Comparison of ENCODE assay signal across 20 cellular contexts in the genomic region with DNA sequence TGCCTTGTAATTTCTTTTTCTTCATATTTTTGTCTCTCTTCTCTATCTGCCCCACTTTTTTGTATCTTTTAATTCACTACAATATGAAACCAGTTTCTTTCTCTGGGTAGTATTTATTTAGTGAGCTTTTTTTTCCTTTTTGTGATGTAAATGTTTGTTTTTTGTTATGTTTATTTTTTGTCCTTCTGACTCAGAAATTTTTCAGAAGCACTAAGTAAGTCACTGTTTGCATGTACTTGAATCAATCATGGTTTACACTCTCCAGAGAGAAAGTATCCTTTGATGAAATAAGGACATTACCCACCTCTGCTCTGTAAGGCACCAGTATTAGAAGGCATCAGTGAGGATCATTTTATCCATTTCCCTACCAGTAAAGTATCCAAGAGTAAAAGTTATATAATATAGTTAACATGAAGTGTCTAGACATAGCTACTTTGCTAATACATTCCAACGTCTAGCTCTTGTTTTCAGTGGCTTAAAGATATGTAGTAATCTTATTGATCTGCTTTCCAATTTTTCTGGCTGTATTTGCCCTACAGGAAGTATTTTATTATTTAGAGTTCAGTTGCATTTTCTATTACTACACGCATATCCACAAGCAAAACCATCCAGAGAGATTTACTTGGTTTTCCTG. TPM values are rescaled to one million over a fixed set of nuclear protein-coding genes. Genes with fewer than 3 reads are reported as not detected.
DNase-seq lines count a peak whose midpoint lies in the region; ATAC-seq and TF ChIP-seq lines count a peak whose summit lies in the region.
"Had no signal": no experiment of that assay in that cellular context is flagged by ENCODE, and none has a peak within 500 bp of the region (broad histone marks: within the 10 kb centered on the region; RNA-seq: fewer than 3 reads in every experiment).

No MANE protein-coding gene starts in this region.

- ATAC-seq in GM23338 (no peak; the same call in 1 of the 3 replicates), GM21528 (IDR thresholded peaks at IDR 0.05; ENCODE audit: low FRiP score, unreplicated experiment) (no peak)
- no peak for ATAC-seq in stimulated activated memory B cell treated with anti-CD40 and anti-IgM and Interleukin-4, amounts not matched to agents 10 μg/mL and 1 μg/mL and 100 μg/mL, for 72 hours

- no peak for TF ChIP-seq CTCF in GM23338 (conservative IDR thresholded peaks at IDR 0.05; ENCODE audit: low read depth in 2 of 2)
- TF ChIP-seq CTCF in neural crest cell (conservative IDR thresholded peaks at IDR 0.05): no peak
- TF ChIP-seq CTCF in ovary (IDR thresholded peaks at IDR 0.05): no peak

- H3K4me3 ChIP-seq in GM23338: no peak overlapping the region
- 0 out of 2 replicates have a peak overlapping the region, but pooled peaks have one; percentile 14 for H3K4me3 ChIP-seq in HUES6 (ENCODE audit: low read depth, low read length)
- H3K4me3 ChIP-seq in ovary: no peak overlapping the region
- H3K4me3 ChIP-seq: skin epidermis had no signal

- peaks cover 4% of the 10 kb centered on the region for H3K27me3 Mint-ChIP-seq in GM23338 (ENCODE audit: insufficient read depth, low read depth, poor library complexity)
- H3K27me3 Mint-ChIP-seq in activated T-helper 2 cell treated with anti-CD3 and anti-CD28 coated beads, Interferon-gamma antibody, Interleukin-2, Interleukin-4, amounts not matched to agents 10 μg/mL and 5 μg/mL and 100 μg/mL, durations not matched to agents 14 hours and 24 hours and 36 hours (ENCODE audit: low read depth): peaks cover 1% of the 10 kb centered on the region
- no peaks in the 10 kb centered on the region for H3K27me3 Mint-ChIP-seq in neural crest cell (ENCODE audit: low read depth)
- no peaks in the 10 kb centered on the region for H3K27me3 Mint-ChIP-seq in stimulated activated memory B cell treated with anti-CD40 and anti-IgM and Interleukin-4, amounts not matched to agents 10 μg/mL and 1 μg/mL and 100 μg/mL, for 72 hours

- H3K27me3 ChIP-seq in GM23338 (ENCODE audit: insufficient read depth): no peaks in the 10 kb centered on the region
- H3K27me3 ChIP-seq in HUES6 (ENCODE audit: control insufficient read depth, insufficient read depth, low read length): no peaks in the 10 kb centered on the region
- no peaks in the 10 kb centered on the region for H3K27me3 ChIP-seq in ovary

- H3K9me3 ChIP-seq in HUES6 (ENCODE audit: control insufficient read depth, insufficient read depth, low read depth, low read length): no peaks in the 10 kb centered on the region
- no peaks in the 10 kb centered on the region for H3K9me3 ChIP-seq in ovary

- no peaks in the 10 kb centered on the region for H3K36me3 ChIP-seq in GM23338 (ENCODE audit: insufficient read depth)
- no peaks in the 10 kb centered on the region for H3K36me3 ChIP-seq in HUES6 (ENCODE audit: control insufficient read depth, insufficient read depth, low read length)
- H3K36me3 ChIP-seq in ovary: no peaks in the 10 kb centered on the region

- intact Hi-C loops in activated T-helper 2 cell treated with anti-CD3 and anti-CD28 coated beads, Interferon-gamma antibody, Interleukin-2, Interleukin-4, amounts not matched to agents 10 μg/mL and 5 μg/mL and 100 μg/mL, durations not matched to agents 14 hours and 24 hours and 36 hours (cut with micrococcal nuclease): loop anchor here (2.0 to 5.0 kb wide), 3 partner anchors 123 to 257 kb away; no protein-coding TSS in a partner anchor
- intact Hi-C loops in ovary (cut with DNase I): no loop called here

- 84 to 88% (median 86%) methylated on average over 2 of the region's 2 CpGs for WGBS in ovary, 3 donors

- H3K27ac ChIP-seq in GM23338 (ENCODE audit: low read depth): no peak overlapping the region
- peak overlapping the region; percentile 11; the same call in 1 of the 2 replicates for H3K27ac ChIP-seq in HUES6 (ENCODE audit: low read depth, low read length)
- no peak overlapping the region for H3K27ac ChIP-seq in ovary

- no peak overlapping the region for H2AFZ ChIP-seq in GM23338

- H3K4me3 Mint-ChIP-seq in GM23338: peak overlapping the region; percentile 49
- peak overlapping the region; percentile 11 for H3K4me3 Mint-ChIP-seq in activated T-helper 2 cell treated with anti-CD3 and anti-CD28 coated beads, Interferon-gamma antibody, Interleukin-2, Interleukin-4, amounts not matched to agents 10 μg/mL and 5 μg/mL and 100 μg/mL, durations not matched to agents 14 hours and 24 hours and 36 hours (ENCODE audit: low read depth)
- H3K4me3 Mint-ChIP-seq in neural crest cell: no peak overlapping the region
- H3K4me3 Mint-ChIP-seq in stimulated activated memory B cell treated with anti-CD40 and anti-IgM and Interleukin-4, amounts not matched to agents 10 μg/mL and 1 μg/mL and 100 μg/mL, for 72 hours: no peak overlapping the region
- H3K4me3 Mint-ChIP-seq: activated CD4-positive, alpha-beta T cell treated with anti-CD3 and anti-CD28 coated beads, Interleukin-2, amount 10 ng/mL, durations not matched to agents 7 days and 5 days; nephron had no signal

- peak overlapping the region; percentile 7; the same call in 1 of the 2 replicates for H3K4me2 ChIP-seq in GM23338

- H3F3A ChIP-seq in GM23338 (replicated peaks; ENCODE audit: low read depth): no peaks in the 10 kb centered on the region

- H3K27ac Mint-ChIP-seq in GM23338 (peak overlapping the region; percentile 30; the same call in 1 of the 2 replicates), neural crest cell (ENCODE audit: unreplicated experiment) (peak overlapping the region; percentile 58)
- peak overlapping the region; percentile 54 for H3K27ac Mint-ChIP-seq in activated T-helper 2 cell treated with anti-CD3 and anti-CD28 coated beads, Interferon-gamma antibody, Interleukin-2, Interleukin-4, amounts not matched to agents 10 μg/mL and 5 μg/mL and 100 μg/mL, durations not matched to agents 14 hours and 24 hours and 36 hours
- no peak overlapping the region for H3K27ac Mint-ChIP-seq in stimulated activated memory B cell treated with anti-CD40 and anti-IgM and Interleukin-4, amounts not matched to agents 10 μg/mL and 1 μg/mL and 100 μg/mL, for 72 hours
- H3K27ac Mint-ChIP-seq: activated CD4-positive, alpha-beta T cell treated with anti-CD3 and anti-CD28 coated beads, Interleukin-2, amount 10 ng/mL, durations not matched to agents 7 days and 5 days had no signal

- H3K9me3 Mint-ChIP-seq in GM23338: no peaks in the 10 kb centered on the region
- no peaks in the 10 kb centered on the region for H3K9me3 Mint-ChIP-seq in activated T-helper 2 cell treated with anti-CD3 and anti-CD28 coated beads, Interferon-gamma antibody, Interleukin-2, Interleukin-4, amounts not matched to agents 10 μg/mL and 5 μg/mL and 100 μg/mL, durations not matched to agents 14 hours and 24 hours and 36 hours
- H3K9me3 Mint-ChIP-seq in neural crest cell: no peaks in the 10 kb centered on the region
- H3K9me3 Mint-ChIP-seq in stimulated activated memory B cell treated with anti-CD40 and anti-IgM and Interleukin-4, amounts not matched to agents 10 μg/mL and 1 μg/mL and 100 μg/mL, for 72 hours: no peaks in the 10 kb centered on the region
- H3K9me3 Mint-ChIP-seq: activated CD4-positive, alpha-beta T cell treated with anti-CD3 and anti-CD28 coated beads, Interleukin-2, amount 10 ng/mL, durations not matched to agents 7 days and 5 days; nephron had no signal

- no peaks in the 10 kb centered on the region for H4K20me1 ChIP-seq in GM23338 (replicated peaks; ENCODE audit: insufficient read depth)

- H3K9me2 ChIP-seq in GM23338 (ENCODE audit: insufficient read depth): no peaks in the 10 kb centered on the region

- no peak overlapping the region for H3K9ac ChIP-seq in HUES6 (ENCODE audit: low read length)

- no peak for TF ChIP-seq POLR2A in ovary (IDR thresholded peaks at IDR 0.05)

- no peaks in the 10 kb centered on the region for H3K36me3 Mint-ChIP-seq in GM23338 (ENCODE audit: low read depth)
- H3K36me3 Mint-ChIP-seq in activated T-helper 2 cell treated with anti-CD3 and anti-CD28 coated beads, Interferon-gamma antibody, Interleukin-2, Interleukin-4, amounts not matched to agents 10 μg/mL and 5 μg/mL and 100 μg/mL, durations not matched to agents 14 hours and 24 hours and 36 hours (ENCODE audit: low read depth): peaks cover 11% of the 10 kb centered on the region
- H3K36me3 Mint-ChIP-seq in neural crest cell (ENCODE audit: low read depth): no peaks in the 10 kb centered on the region
- H3K36me3 Mint-ChIP-seq in stimulated activated memory B cell treated with anti-CD40 and anti-IgM and Interleukin-4, amounts not matched to agents 10 μg/mL and 1 μg/mL and 100 μg/mL, for 72 hours: peaks cover 4% of the 10 kb centered on the region

- peak; percentile 59 for DNase-seq in GM23338 (ENCODE audit: low spot score)
- DNase-seq in activated T-helper 2 cell treated with anti-CD3 and anti-CD28 coated beads, Interferon-gamma antibody, Interleukin-2, Interleukin-4, amounts not matched to agents 10 μg/mL and 5 μg/mL and 100 μg/mL, durations not matched to agents 14 hours and 24 hours and 36 hours (ENCODE audit: low spot score): no peak
- no peak for DNase-seq in neural crest cell (ENCODE audit: low read depth, low spot score)
- no peak for DNase-seq in ovary
- no peak for DNase-seq in hepatic stellate cell (ENCODE audit: low spot score)
- DNase-seq: activated CD4-positive, alpha-beta T cell treated with anti-CD3 and anti-CD28 coated beads, Interleukin-2, amount 10 ng/mL, durations not matched to agents 7 days and 5 days; activated naive CD4-positive, alpha-beta T cell; aorta; DMS79; effector memory CD4-positive, alpha-beta T cell; left cardiac atrium; NCI-H187; Right ventricle myocardium superior; stimulated activated CD4-positive, alpha-beta T cell treated with anti-CD3 and anti-CD28 coated beads, Interleukin-2, amount 100 ng/mL, for 48 hours had no signal

- no peaks in the 10 kb centered on the region for H3K79me2 ChIP-seq in GM23338 (replicated peaks; ENCODE audit: insufficient read depth)

- H3K4me1 Mint-ChIP-seq in GM23338 (peaks cover 41% of the 10 kb centered on the region), neural crest cell (peaks cover 36% of the 10 kb centered on the region)
- peaks cover 38% of the 10 kb centered on the region for H3K4me1 Mint-ChIP-seq in activated T-helper 2 cell treated with anti-CD3 and anti-CD28 coated beads, Interferon-gamma antibody, Interleukin-2, Interleukin-4, amounts not matched to agents 10 μg/mL and 5 μg/mL and 100 μg/mL, durations not matched to agents 14 hours and 24 hours and 36 hours (ENCODE audit: low read depth)
- H3K4me1 Mint-ChIP-seq in stimulated activated memory B cell treated with anti-CD40 and anti-IgM and Interleukin-4, amounts not matched to agents 10 μg/mL and 1 μg/mL and 100 μg/mL, for 72 hours: peaks cover 23% of the 10 kb centered on the region

- no peak for TF ChIP-seq EP300 in ovary (IDR thresholded peaks at IDR 0.05)

- H3K4me1 ChIP-seq in GM23338 (ENCODE audit: insufficient read depth): peaks cover 28% of the 10 kb centered on the region; the same call in 1 of the 2 replicates
- H3K4me1 ChIP-seq in HUES6 (ENCODE audit: control insufficient read depth, insufficient read depth, low read length): peaks cover 32% of the 10 kb centered on the region
- H3K4me1 ChIP-seq in ovary (ENCODE audit: insufficient read depth): peaks cover 5% of the 10 kb centered on the region

RNA-seq across cellular contexts. Expression of a gene that starts 25.4 kb away (rescaled TPM):
- not detected in 2 replicates for total RNA-seq in GM23338 (2014; rRNA removed; shearing (Covaris generic))
- polyA plus RNA-seq in GM23338 (2016; fragmentation: Nextera tagmentation; extraction: Ambion mirVana) (1.3 and 1.6 TPM in 2 replicates), ovary (100 to 1,000 TPM in 1 of 2 donors, 10 to 100 TPM in 1; 78.7 to 139 TPM)
- total RNA-seq in activated T-helper 2 cell treated with anti-CD3 and anti-CD28 coated beads, Interferon-gamma antibody, Interleukin-2, Interleukin-4, amounts not matched to agents 10 μg/mL and 5 μg/mL and 100 μg/mL, durations not matched to agents 14 hours and 24 hours and 36 hours: 4.5 TPM in 2 replicates
- total RNA-seq in neural crest cell (9.8 TPM in 2 replicates), ovary (100 to 1,000 TPM in 4 of 7 donors, 10 to 100 TPM in 3; 23.7 to 174 (median 110) TPM)
- total RNA-seq: OCI-LY7 had no signal

Comparison
In these comparisons a context has a peak if more than half of its experiments do, and no peak if none do; other contexts are left out.
1. H3K4me3 Mint-ChIP-seq: peak in GM23338 (single experiment) and activated T-helper 2 cell treated with anti-CD3 and anti-CD28 coated beads, Interferon-gamma antibody, Interleukin-2, Interleukin-4, amounts not matched to agents 10 μg/mL and 5 μg/mL and 100 μg/mL, durations not matched to agents 14 hours and 24 hours and 36 hours (single experiment); none in neural crest cell (single experiment) and stimulated activated memory B cell treated with anti-CD40 and anti-IgM and Interleukin-4, amounts not matched to agents 10 μg/mL and 1 μg/mL and 100 μg/mL, for 72 hours (single experiment).